8 cellular contexts compared by ENCODE assay signal in the genomic region with DNA sequence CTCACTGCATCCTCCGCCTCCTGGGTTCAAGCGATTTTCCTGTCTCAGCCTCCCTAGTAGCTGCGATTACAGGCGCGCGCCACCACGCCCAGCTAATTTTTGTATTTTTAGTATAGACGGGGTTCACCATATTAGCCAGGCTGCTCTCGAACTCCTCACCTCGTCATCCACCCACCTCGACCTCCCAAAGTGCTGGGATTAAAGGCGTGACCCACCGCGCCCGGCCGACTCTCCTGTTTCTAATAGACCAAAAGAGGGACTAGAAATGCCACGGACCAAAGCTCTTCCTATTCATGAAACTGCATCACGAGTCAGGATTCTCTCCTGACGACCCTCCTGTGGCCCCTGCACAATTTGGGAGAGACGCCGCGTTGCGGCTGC. TPM values are rescaled to one million over a fixed set of nuclear protein-coding genes. Genes with fewer than 3 reads are reported as not detected.
DNase-seq lines count a peak whose midpoint lies in the region; ATAC-seq lines count a peak whose summit lies in the region.

No MANE protein-coding gene starts in this region.

- H3K4me1 Mint-ChIP-seq in activated CD4-positive, alpha-beta memory T cell treated with anti-CD3 and anti-CD28 coated beads for 36 hours (ENCODE audit: low read depth): peaks cover 36% of the 10 kb centered on the region
- peaks cover 11 to 20% of the 10 kb centered on the region in 2 donors for H3K4me1 Mint-ChIP-seq in stimulated activated naive B cell treated with anti-CD40 and anti-IgM and Interleukin-4, amounts not matched to agents 10 μg/mL and 1 μg/mL and 100 μg/mL, for 72 hours

- H3K27me3 ChIP-seq in iPS DF 6.9 (ENCODE audit: control insufficient read depth, insufficient read depth, low read length): no peaks in the 10 kb centered on the region

- peak overlapping the region; percentile 28 for H3K27ac ChIP-seq in iPS DF 6.9 (ENCODE audit: low read length)

- no CpG with 5 or more reads among the region's 23 CpGs for WGBS in iPS DF 6.9 (ENCODE audit: insufficient coverage, insufficient read length)

- DNase-seq in DMS79 treated with DMSO at 0.1 percent for 48 hours (lab: John Stamatoyannopoulos, UW): peak; percentile 79
- no peak for DNase-seq in DMS79 (lab: John Stamatoyannopoulos, UW)
- DNase-seq in activated CD4-positive, alpha-beta memory T cell treated with anti-CD3 and anti-CD28 coated beads for 36 hours: no peak
- no peak for DNase-seq in iPS DF 6.9 (ENCODE audit: low read depth, low spot score)
- DNase-seq in stimulated activated naive B cell treated with anti-CD40 and anti-IgM and Interleukin-4, amounts not matched to agents 10 μg/mL and 1 μg/mL and 100 μg/mL, for 72 hours: no peak
- DNase-seq in NCI-H446 treated with DMSO at 0.1 percent for 48 hours (lab: John Stamatoyannopoulos, UW): no peak
- no peak for DNase-seq in NCI-H69 (lab: John Stamatoyannopoulos, UW)

- CTCF ChIA-PET in activated CD4-positive, alpha-beta memory T cell treated with anti-CD3 and anti-CD28 coated beads for 36 hours (lab: Charles Lee): interaction anchor here (0.6 to 1.7 kb wide), 3 partner anchors 17 to 694 kb away, joined by 3 to 11 read pairs (median 3); partner anchors contain the start of genes ZNF100 and ZNF431

- H3K36me3 Mint-ChIP-seq in activated CD4-positive, alpha-beta memory T cell treated with anti-CD3 and anti-CD28 coated beads for 36 hours: peaks cover 57% of the 10 kb centered on the region
- peaks cover 53 to 65% of the 10 kb centered on the region in 2 donors for H3K36me3 Mint-ChIP-seq in stimulated activated naive B cell treated with anti-CD40 and anti-IgM and Interleukin-4, amounts not matched to agents 10 μg/mL and 1 μg/mL and 100 μg/mL, for 72 hours

- peaks cover 14% of the 10 kb centered on the region for H3K9me3 Mint-ChIP-seq in activated CD4-positive, alpha-beta memory T cell treated with anti-CD3 and anti-CD28 coated beads for 36 hours
- peaks cover 4 to 6% of the 10 kb centered on the region in 2 donors for H3K9me3 Mint-ChIP-seq in stimulated activated naive B cell treated with anti-CD40 and anti-IgM and Interleukin-4, amounts not matched to agents 10 μg/mL and 1 μg/mL and 100 μg/mL, for 72 hours

- peak; percentile 1 to 5 for ATAC-seq in stimulated activated naive B cell treated with anti-CD40 and anti-IgM and Interleukin-4, amounts not matched to agents 10 μg/mL and 1 μg/mL and 100 μg/mL, for 72 hours (replicated peaks)
- ATAC-seq in GM18861 (IDR thresholded peaks at IDR 0.05; ENCODE audit: unreplicated experiment): no peak

- intact Hi-C loops in activated CD4-positive, alpha-beta memory T cell treated with anti-CD3 and anti-CD28 coated beads for 36 hours (cut with micrococcal nuclease): loop anchor here (5.0 to 10.0 kb wide), 3 partner anchors 271 to 813 kb away; partner anchors contain the start of genes ZNF429 and ZNF430

- H3K36me3 ChIP-seq in iPS DF 6.9 (ENCODE audit: control insufficient read depth, insufficient read depth, low read length): peaks cover 7% of the 10 kb centered on the region; the same call in 1 of the 2 replicates

- H3K27ac Mint-ChIP-seq in activated CD4-positive, alpha-beta memory T cell treated with anti-CD3 and anti-CD28 coated beads for 36 hours: peak overlapping the region; percentile 99
- H3K27ac Mint-ChIP-seq in stimulated activated naive B cell treated with anti-CD40 and anti-IgM and Interleukin-4, amounts not matched to agents 10 μg/mL and 1 μg/mL and 100 μg/mL, for 72 hours: peak overlapping the region; percentile 99

- no peaks in the 10 kb centered on the region for H3K9me3 ChIP-seq in iPS DF 6.9 (ENCODE audit: control insufficient read depth, insufficient read depth, low read length)

- H3K27me3 Mint-ChIP-seq in activated CD4-positive, alpha-beta memory T cell treated with anti-CD3 and anti-CD28 coated beads for 36 hours: no peaks in the 10 kb centered on the region
- no peaks in the 10 kb centered on the region for H3K27me3 Mint-ChIP-seq in stimulated activated naive B cell treated with anti-CD40 and anti-IgM and Interleukin-4, amounts not matched to agents 10 μg/mL and 1 μg/mL and 100 μg/mL, for 72 hours

- POLR2A ChIA-PET in activated CD4-positive, alpha-beta memory T cell treated with anti-CD3 and anti-CD28 coated beads for 36 hours (lab: Charles Lee): interaction anchor here (0.5 to 3.3 kb wide), 14 partner anchors 10 to 1059 kb away, joined by 3 to 46 read pairs (median 3); partner anchors contain the start of genes ZNF100, ZNF429, ZNF493 and ZNF66

- no peaks in the 10 kb centered on the region for H3K4me1 ChIP-seq in iPS DF 6.9 (ENCODE audit: control insufficient read depth, insufficient read depth, low read length)

- H3K4me3 ChIP-seq in iPS DF 6.9 (ENCODE audit: low read length): peak overlapping the region; percentile 62; the same call in 1 of the 2 replicates

- H3K4me3 Mint-ChIP-seq in activated CD4-positive, alpha-beta memory T cell treated with anti-CD3 and anti-CD28 coated beads for 36 hours: peak overlapping the region; percentile 95
- H3K4me3 Mint-ChIP-seq in stimulated activated naive B cell treated with anti-CD40 and anti-IgM and Interleukin-4, amounts not matched to agents 10 μg/mL and 1 μg/mL and 100 μg/mL, for 72 hours: peak overlapping the region; percentile 99

RNA-seq across cellular contexts. Expression of gene ZNF43, which starts 0.6 kb away (rescaled TPM):
- 10 to 100 TPM; 25.2 to 25.3 TPM for total RNA-seq in activated CD4-positive, alpha-beta memory T cell treated with anti-CD3 and anti-CD28 coated beads for 36 hours
